ENCODE assay signal across 22 cellular contexts in the genomic region with DNA sequence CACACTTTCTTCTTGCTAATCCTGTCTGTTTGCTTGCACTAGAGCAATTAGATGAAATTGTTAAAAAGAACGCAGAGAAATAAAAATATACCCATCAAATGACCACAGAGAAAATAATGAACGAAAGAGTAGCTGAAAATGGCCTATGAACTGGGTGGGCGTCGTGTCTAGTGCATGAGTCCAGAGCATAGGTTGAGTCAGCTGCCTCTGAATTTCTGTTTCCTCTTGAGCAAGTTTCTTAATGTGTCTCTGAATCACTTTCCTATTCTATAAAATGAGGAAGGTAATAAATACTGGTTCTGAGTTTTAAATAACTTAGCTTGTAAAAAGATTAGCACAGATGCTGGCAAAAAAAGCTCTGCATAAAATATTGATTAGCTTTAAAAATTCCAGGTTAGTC.
DNase-seq lines count a peak whose midpoint lies in the region; ATAC-seq, FAIRE-seq and TF ChIP-seq lines count a peak whose summit lies in the region.
"Had no signal": no experiment of that assay in that cellular context is flagged by ENCODE, and none has a peak within 500 bp of the region (broad histone marks: within the 10 kb centered on the region; RNA-seq: fewer than 3 reads in every experiment).

No MANE protein-coding gene starts in this region.

- ATAC-seq in GM19035 (IDR thresholded peaks at IDR 0.05; ENCODE audit: unreplicated experiment) (no peak), GM21526 (IDR thresholded peaks at IDR 0.05; ENCODE audit: low FRiP score, unreplicated experiment) (no peak)
- ATAC-seq: HCT116, T-cell had no signal

- no peaks in the 10 kb centered on the region for H3K9me3 ChIP-seq in smooth muscle cell (replicated peaks; ENCODE audit: low read depth)

- H3K79me2 ChIP-seq in smooth muscle cell (ENCODE audit: low read depth) = no peaks in the 10 kb centered on the region

- DNase-seq in SKM-1 treated with dmso at 0.1 percent for 144 hours (lab: John Stamatoyannopoulos, UW; ENCODE audit: unreplicated experiment) (peak; percentile 6), SKM-1 (lab: John Stamatoyannopoulos, UW; ENCODE audit: unreplicated experiment) (no peak), NOMO-1 treated with dmso at 0.1 percent for 144 hours (lab: John Stamatoyannopoulos, UW; ENCODE audit: unreplicated experiment) (peak; percentile 74), bronchial epithelial cell (ENCODE audit: low read depth) (peak; percentile 35), smooth muscle cell (lab: John Stamatoyannopoulos, UW; ENCODE audit: unreplicated experiment) (no peak), DMS53 (lab: John Stamatoyannopoulos, UW) (no peak)
- DNase-seq: C1 segment of cervical spinal cord; CD8-positive, alpha-beta memory T cell; DMS79; NCI-H1105 treated with DMSO at 0.1 percent for 48 hours; NCI-H2029 treated with DMSO at 0.1 percent for 48 hours; NCI-H524 treated with DMSO at 0.1 percent for 48 hours; SHP77 treated with DMSO at 0.1 percent for 48 hours; T-cell had no signal

- H3K36me3 ChIP-seq in bronchial epithelial cell (ENCODE audit: control insufficient read depth, insufficient read depth, low read length) = no peaks in the 10 kb centered on the region
- H3K36me3 ChIP-seq in smooth muscle cell (ENCODE audit: low read depth) = no peaks in the 10 kb centered on the region

- H3K4me3 ChIP-seq in bronchial epithelial cell (ENCODE audit: low read depth, low read length) (no peak overlapping the region), smooth muscle cell (no peak overlapping the region)
- H3K4me3 ChIP-seq: SK-N-MC had no signal

- WGBS in smooth muscle cell (ENCODE audit: low lambda C conversion rate) = 53% methylated on average over 4 of the region's 4 CpGs

- H3K4me1 ChIP-seq in smooth muscle cell (ENCODE audit: low read depth) = no peaks in the 10 kb centered on the region

- no peaks in the 10 kb centered on the region for H4K20me1 ChIP-seq in smooth muscle cell (ENCODE audit: low read depth)

- no peak for FAIRE-seq in bronchial epithelial cell (lab: Jason Lieb, UNC)
- FAIRE-seq: D721Med, H1 had no signal

- H3K9ac ChIP-seq in smooth muscle cell (ENCODE audit: low read depth) = no peak overlapping the region

- no peaks in the 10 kb centered on the region for H3F3A ChIP-seq in smooth muscle cell (ENCODE audit: low read depth)

- no peaks in the 10 kb centered on the region for H3K27me3 ChIP-seq in bronchial epithelial cell (ENCODE audit: control insufficient read depth, insufficient read depth, low read length)
- H3K27me3 ChIP-seq in smooth muscle cell (ENCODE audit: low read depth) = no peaks in the 10 kb centered on the region

- H2AFZ ChIP-seq in smooth muscle cell (ENCODE audit: low read depth) = no peak overlapping the region

- H3K27ac ChIP-seq in smooth muscle cell (ENCODE audit: low read depth) = peak overlapping the region; percentile 12
- H3K27ac ChIP-seq: 22Rv1, RWPE1, SK-N-MC had no signal

- H3K4me2 ChIP-seq in smooth muscle cell = peak overlapping the region; percentile 6

- no peak for TF ChIP-seq CTCF in bronchial epithelial cell (IDR thresholded peaks at IDR 0.05; ENCODE audit: insufficient read depth, low read length, severe bottlenecking)
- no peak for TF ChIP-seq CTCF in smooth muscle cell (IDR thresholded peaks at IDR 0.05; ENCODE audit: borderline replicate concordance, insufficient read depth, poor library complexity, severe bottlenecking)

Comparison
In these comparisons a context has a peak if more than half of its experiments do, and no peak if none do; other contexts are left out.
1. DNase-seq: peak in SKM-1 treated with dmso at 0.1 percent for 144 hours (single experiment), NOMO-1 treated with dmso at 0.1 percent for 144 hours (single experiment) and bronchial epithelial cell (single experiment); none in SKM-1 (single experiment), smooth muscle cell (single experiment) and DMS53 (single experiment).